In genomic region chr4:7041851-7042696, GRCh38 we compare ENCODE assay signal across 7 cellular contexts. TPM values are rescaled to one million over a fixed set of nuclear protein-coding genes. Genes with fewer than 3 reads are reported as not detected.
DNase-seq lines count a peak whose midpoint lies in the region; ATAC-seq and TF ChIP-seq lines count a peak whose summit lies in the region.

No MANE protein-coding gene starts in this region.

- H3K36me3 ChIP-seq in H7 (replicated peaks; ENCODE audit: control insufficient read depth, insufficient read depth, low read length) = no peaks in the 10 kb centered on the region

- peaks cover 6% of the 10 kb centered on the region for H3K27me3 Mint-ChIP-seq in activated CD4-positive, alpha-beta T cell treated with anti-CD3 and anti-CD28 coated beads, Interleukin-2, amount 10 ng/mL, durations not matched to agents 7 days and 5 days
- peaks cover 23% of the 10 kb centered on the region for H3K27me3 Mint-ChIP-seq in nephron progenitor cell (ENCODE audit: low read depth, poor library complexity)

- peaks cover 38% of the 10 kb centered on the region for H3K4me1 Mint-ChIP-seq in activated CD4-positive, alpha-beta T cell treated with anti-CD3 and anti-CD28 coated beads, Interleukin-2, amount 10 ng/mL, durations not matched to agents 7 days and 5 days
- peaks cover 47% of the 10 kb centered on the region for H3K4me1 Mint-ChIP-seq in nephron progenitor cell

- H3K36me3 Mint-ChIP-seq in activated CD4-positive, alpha-beta T cell treated with anti-CD3 and anti-CD28 coated beads, Interleukin-2, amount 10 ng/mL, durations not matched to agents 7 days and 5 days (ENCODE audit: low read depth) = peaks cover 8% of the 10 kb centered on the region
- H3K36me3 Mint-ChIP-seq in nephron progenitor cell (ENCODE audit: low read depth) = no peaks in the 10 kb centered on the region

- CTCF ChIA-PET in activated CD4-positive, alpha-beta T cell treated with anti-CD3 and anti-CD28 coated beads, Interleukin-2, amount 10 ng/mL, durations not matched to agents 7 days and 5 days (lab: Charles Lee) = interaction anchor here (0.5 to 9.0 kb wide), 33 partner anchors 7 to 720 kb away, joined by 3 to 128 read pairs (median 5); partner anchors contain the start of genes GRPEL1 and MRFAP1L1

- POLR2A ChIA-PET in activated CD4-positive, alpha-beta T cell treated with anti-CD3 and anti-CD28 coated beads, Interleukin-2, amount 10 ng/mL, durations not matched to agents 7 days and 5 days (lab: Charles Lee) = interaction anchor here (1.5 kb wide), 2 partner anchors 25 to 55 kb away, joined by 4 to 5 read pairs; no protein-coding TSS in a partner anchor

- no peaks in the 10 kb centered on the region for H3K9me3 Mint-ChIP-seq in activated CD4-positive, alpha-beta T cell treated with anti-CD3 and anti-CD28 coated beads, Interleukin-2, amount 10 ng/mL, durations not matched to agents 7 days and 5 days
- no peaks in the 10 kb centered on the region for H3K9me3 Mint-ChIP-seq in nephron progenitor cell

- DNase-seq in GM04504 (ENCODE audit: low read depth) (peak; percentile 33), H7 (peak; percentile 87), NCI-H1092 (lab: John Stamatoyannopoulos, UW) (peak; percentile 14), fibroblast of pulmonary artery (ENCODE audit: low read depth) (no peak), nephron progenitor cell (peak; percentile 65)
- peak; percentile 29 for DNase-seq in activated CD4-positive, alpha-beta T cell treated with anti-CD3 and anti-CD28 coated beads, Interleukin-2, amount 10 ng/mL, durations not matched to agents 7 days and 5 days

- TF ChIP-seq CTCF in fibroblast of pulmonary artery (IDR thresholded peaks at IDR 0.05; ENCODE audit: low read length, missing control alignments) (no peak), nephron progenitor cell (IDR thresholded peaks at IDR 0.05) (no peak)

- H3K4me3 ChIP-seq in H7 (ENCODE audit: insufficient read depth, low read depth, low read length) = peak overlapping the region; percentile 61
- H3K4me3 ChIP-seq in fibroblast of pulmonary artery (replicated peaks; ENCODE audit: low read depth, low read length) = peak overlapping the region; percentile 75

- peaks cover 20% of the 10 kb centered on the region for H3K27me3 ChIP-seq in H7 (ENCODE audit: control insufficient read depth, insufficient read depth, low read length)

- H3K27ac Mint-ChIP-seq in activated CD4-positive, alpha-beta T cell treated with anti-CD3 and anti-CD28 coated beads, Interleukin-2, amount 10 ng/mL, durations not matched to agents 7 days and 5 days = no peak overlapping the region
- no peak overlapping the region for H3K27ac Mint-ChIP-seq in nephron progenitor cell

- no peak for ATAC-seq in GM18870 (IDR thresholded peaks at IDR 0.05; ENCODE audit: unreplicated experiment)

- H3K4me3 Mint-ChIP-seq in activated CD4-positive, alpha-beta T cell treated with anti-CD3 and anti-CD28 coated beads, Interleukin-2, amount 10 ng/mL, durations not matched to agents 7 days and 5 days = peak overlapping the region; percentile 88
- H3K4me3 Mint-ChIP-seq in nephron progenitor cell = peak overlapping the region; percentile 92

RNA-seq across cellular contexts. Expression of gene TADA2B, which starts 1.1 kb away (rescaled TPM):
- total RNA-seq in H7 (2014; rRNA removed; shearing (Covaris generic)) = 14.0 TPM in 2 replicates
- 10 to 100 TPM; 25.5 to 26.1 TPM for total RNA-seq in activated CD4-positive, alpha-beta T cell treated with anti-CD3 and anti-CD28 coated beads, Interleukin-2, amount 10 ng/mL, durations not matched to agents 7 days and 5 days

RNA-seq across cellular contexts. Expression of gene GRPEL1, which starts 25.8 kb away (rescaled TPM):
- total RNA-seq in H7 (2014; rRNA removed; shearing (Covaris generic)) = 30.7 and 35.4 TPM in 2 replicates
- 10 to 100 TPM; 34.8 to 35.4 TPM for total RNA-seq in activated CD4-positive, alpha-beta T cell treated with anti-CD3 and anti-CD28 coated beads, Interleukin-2, amount 10 ng/mL, durations not matched to agents 7 days and 5 days
